ENCODE assay signal across 32 cellular contexts in the genomic region with DNA sequence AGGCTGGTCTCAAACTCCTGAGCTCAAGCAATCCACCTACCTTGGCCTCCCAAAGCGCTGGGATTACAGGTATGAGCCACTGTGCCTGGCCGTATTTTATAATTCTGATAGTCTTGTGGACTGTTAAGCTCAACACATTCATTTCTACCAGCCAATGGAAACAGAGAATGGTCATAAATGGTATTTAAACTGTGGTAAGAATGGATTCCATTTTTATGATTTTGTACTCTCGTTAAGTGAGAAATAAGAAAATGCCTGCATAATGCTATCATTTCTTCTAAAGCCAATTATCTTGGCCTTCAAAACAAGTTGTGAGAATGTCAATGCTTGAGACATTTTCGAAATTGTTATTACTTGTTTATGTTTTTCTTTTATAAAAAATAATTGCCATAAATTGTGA.
"Had no signal": no experiment of that assay in that cellular context is flagged by ENCODE, and none has a peak within 500 bp of the region (broad histone marks: within the 10 kb centered on the region; RNA-seq: fewer than 3 reads in every experiment).

No MANE protein-coding gene starts in this region.

- H3K36me3 Mint-ChIP-seq: activated CD8-positive, alpha-beta memory T cell treated with anti-CD3 and anti-CD28 coated beads, Interleukin-2, amount 10 ng/mL, durations not matched to agents 7 days and 5 days; activated naive CD8-positive, alpha-beta T cell treated with anti-CD3 and anti-CD28 coated beads for 36 hours had no signal

- FAIRE-seq: RCC 7860 had no signal

- ATAC-seq: activated CD8-positive, alpha-beta memory T cell treated with anti-CD3 and anti-CD28 coated beads, Interleukin-2, amount 10 ng/mL, durations not matched to agents 7 days and 5 days; activated T-cell treated with anti-CD3 and anti-CD28 coated beads, Interleukin-2, amount 50 U/mL, for 72 hours; activated T-helper 17 cell treated with anti-CD3 and anti-CD28 coated beads, Interleukin-2, amount 50 U/mL, for 72 hours; PC-3; Right ventricle myocardium inferior had no signal

- H3K4me3 Mint-ChIP-seq: activated CD4-positive, alpha-beta memory T cell treated with anti-CD3 and anti-CD28 coated beads, Interleukin-2, amount 10 ng/mL, durations not matched to agents 7 days and 5 days; activated CD8-positive, alpha-beta memory T cell treated with anti-CD3 and anti-CD28 coated beads, Interleukin-2, amount 10 ng/mL, durations not matched to agents 7 days and 5 days; activated naive CD8-positive, alpha-beta T cell treated with anti-CD3 and anti-CD28 coated beads for 36 hours; activated T-cell treated with anti-CD3 and anti-CD28 coated beads, Interleukin-2, amount 50 U/mL, for 72 hours; activated T-helper 17 cell treated with anti-CD3 and anti-CD28 coated beads, Interleukin-2, amount 50 U/mL, for 72 hours had no signal

- H3K27ac ChIP-seq: brain microvascular endothelial cell, RWPE1, WERI-Rb-1 had no signal

- H3K9me3 Mint-ChIP-seq: activated CD4-positive, alpha-beta memory T cell treated with anti-CD3 and anti-CD28 coated beads, Interleukin-2, amount 10 ng/mL, durations not matched to agents 7 days and 5 days; activated naive CD8-positive, alpha-beta T cell treated with anti-CD3 and anti-CD28 coated beads for 36 hours; activated T-cell treated with anti-CD3 and anti-CD28 coated beads, Interleukin-2, amount 50 U/mL, for 72 hours; activated T-helper 17 cell treated with anti-CD3 and anti-CD28 coated beads, Interleukin-2, amount 50 U/mL, for 72 hours had no signal

- DNase-seq: activated CD4-positive, alpha-beta memory T cell treated with anti-CD3 and anti-CD28 coated beads, Interleukin-2, amount 10 ng/mL, durations not matched to agents 7 days and 5 days; activated CD4-positive, alpha-beta T cell treated with anti-CD3 and anti-CD28 coated beads for 1 hour; activated CD4-positive, alpha-beta T cell treated with anti-CD3 and anti-CD28 coated beads for 48 hours; activated CD4-positive, CD25-positive, alpha-beta regulatory T cell; activated CD8-positive, alpha-beta memory T cell treated with anti-CD3 and anti-CD28 coated beads for 24 hours; activated CD8-positive, alpha-beta memory T cell treated with anti-CD3 and anti-CD28 coated beads, Interleukin-2, amount 10 ng/mL, durations not matched to agents 7 days and 5 days; activated CD8-positive, alpha-beta memory T cell treated with anti-CD3 and anti-CD28 coated beads, Interleukin-2, amount 50 U/mL, for 48 hours; activated effector memory CD4-positive, alpha-beta T cell treated with anti-CD3 and anti-CD28 coated beads, Interleukin-2, amount 50 U/mL, for 16 hours; activated naive CD4-positive, alpha-beta T cell; activated naive CD4-positive, alpha-beta T cell treated with anti-CD3 and anti-CD28 coated beads, Interleukin-2, amount 50 U/mL, for 16 hours; activated naive CD8-positive, alpha-beta T cell treated with anti-CD3 and anti-CD28 coated beads for 36 hours; activated T-cell treated with anti-CD3 and anti-CD28 coated beads, Interleukin-2, amount 50 U/mL, for 72 hours; amniotic stem cell; aorta; brain microvascular endothelial cell; central memory CD4-positive, alpha-beta T cell; MG63; NCI-H1048; NCI-H1436 treated with DMSO at 0.1 percent for 48 hours; NCI-H1694 treated with DMSO at 0.1 percent for 48 hours; NCI-H2029; NCI-H345; NCI-H524 treated with DMSO at 0.1 percent for 48 hours; NK-92 treated with Interleukin-12 subunit alpha and Interleukin-12 subunit beta, amount 100 ng/mL, for 24 hours; PC-3; SIG-M5; T1000; WERI-Rb-1 had no signal

- H3K27ac Mint-ChIP-seq: activated CD4-positive, alpha-beta memory T cell treated with anti-CD3 and anti-CD28 coated beads, Interleukin-2, amount 10 ng/mL, durations not matched to agents 7 days and 5 days; activated CD8-positive, alpha-beta memory T cell treated with anti-CD3 and anti-CD28 coated beads, Interleukin-2, amount 10 ng/mL, durations not matched to agents 7 days and 5 days; activated naive CD8-positive, alpha-beta T cell treated with anti-CD3 and anti-CD28 coated beads for 36 hours; activated T-cell treated with anti-CD3 and anti-CD28 coated beads, Interleukin-2, amount 50 U/mL, for 72 hours; activated T-helper 17 cell treated with anti-CD3 and anti-CD28 coated beads, Interleukin-2, amount 50 U/mL, for 72 hours had no signal

- H3K27me3 Mint-ChIP-seq: activated CD8-positive, alpha-beta memory T cell treated with anti-CD3 and anti-CD28 coated beads, Interleukin-2, amount 10 ng/mL, durations not matched to agents 7 days and 5 days had no signal

- H3K4me3 ChIP-seq: MG63 had no signal

- H3K4me1 Mint-ChIP-seq: activated CD4-positive, alpha-beta memory T cell treated with anti-CD3 and anti-CD28 coated beads, Interleukin-2, amount 10 ng/mL, durations not matched to agents 7 days and 5 days; activated CD8-positive, alpha-beta memory T cell treated with anti-CD3 and anti-CD28 coated beads, Interleukin-2, amount 10 ng/mL, durations not matched to agents 7 days and 5 days; activated naive CD8-positive, alpha-beta T cell treated with anti-CD3 and anti-CD28 coated beads for 36 hours; activated T-helper 17 cell treated with anti-CD3 and anti-CD28 coated beads, Interleukin-2, amount 50 U/mL, for 72 hours had no signal

- H3K36me3 ChIP-seq: brain microvascular endothelial cell, MG63, WERI-Rb-1 had no signal

- H3K27me3 ChIP-seq: brain microvascular endothelial cell, MG63 had no signal

- H3K9me3 ChIP-seq: MG63 had no signal
